12 cellular contexts compared by ENCODE assay signal in the genomic region with DNA sequence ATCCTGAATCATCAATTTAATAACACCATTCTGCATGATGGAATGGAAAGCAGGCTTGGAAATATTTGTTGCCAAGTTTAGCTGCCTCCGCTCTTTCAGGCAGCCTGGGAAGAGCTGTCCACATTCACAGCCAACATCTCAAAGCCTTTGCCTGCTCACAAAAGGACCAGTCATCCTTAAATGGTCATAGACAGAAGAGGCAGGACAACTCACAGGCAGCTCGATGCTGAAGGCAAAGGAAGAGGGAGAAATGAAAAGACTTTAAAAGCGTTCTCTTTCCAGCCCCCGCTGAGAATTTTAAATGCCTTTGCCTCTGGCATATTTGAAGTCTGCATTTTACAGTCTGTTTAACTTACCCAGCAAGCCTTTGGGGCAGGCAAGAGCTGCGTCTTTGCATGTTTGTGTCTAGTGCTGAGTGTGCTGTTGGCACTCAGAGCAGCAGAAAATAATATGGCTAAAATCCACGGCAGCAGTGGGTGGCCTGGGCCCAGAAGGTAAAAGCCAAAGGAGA.
DNase-seq lines count a peak whose midpoint lies in the region; ATAC-seq, FAIRE-seq and TF ChIP-seq lines count a peak whose summit lies in the region.
"Had no signal": no experiment of that assay in that cellular context is flagged by ENCODE, and none has a peak within 500 bp of the region (broad histone marks: within the 10 kb centered on the region; RNA-seq: fewer than 3 reads in every experiment).

No MANE protein-coding gene starts in this region.

- H3K9me3 Mint-ChIP-seq in osteocyte (ENCODE audit: unreplicated experiment) (no peaks in the 10 kb centered on the region), glutamatergic neuron (ENCODE audit: unreplicated experiment) (peaks cover 3% of the 10 kb centered on the region)
- no peaks in the 10 kb centered on the region for H3K9me3 Mint-ChIP-seq in activated CD8-positive, alpha-beta memory T cell treated with anti-CD3 and anti-CD28 coated beads, Interleukin-2, amount 10 ng/mL, durations not matched to agents 7 days and 5 days (ENCODE audit: low read depth)
- H3K9me3 Mint-ChIP-seq: activated T-cell treated with anti-CD3 and anti-CD28 coated beads, Interleukin-2, amount 50 U/mL, for 4 hours had no signal

- DNase-seq in EL, result peak; percentile 30
- peak in 41 of 56 donors; percentile 8 to 76 (median 35) for DNase-seq in amygdala (lab: John Stamatoyannopoulos, UW)
- peak; percentile 43 to 53 for DNase-seq in cardiac muscle cell (ENCODE audit: low read depth in 1 of 2, low spot score in 1 of 2)
- DNase-seq in osteocyte (ENCODE audit: extremely low spot score, unreplicated experiment), result no peak
- DNase-seq in T-helper 1 cell, result no peak
- DNase-seq in activated CD8-positive, alpha-beta memory T cell treated with anti-CD3 and anti-CD28 coated beads, Interleukin-2, amount 10 ng/mL, durations not matched to agents 7 days and 5 days, result no peak
- DNase-seq in glutamatergic neuron, result no peak
- DNase-seq in GM12892 (ENCODE audit: insufficient read length), result no peak
- DNase-seq: activated T-cell treated with anti-CD3 and anti-CD28 coated beads, Interleukin-2, amount 50 U/mL, for 4 hours; NCI-H1436 treated with DMSO at 0.1 percent for 48 hours had no signal

- H3K36me3 Mint-ChIP-seq in osteocyte (ENCODE audit: unreplicated experiment) (no peaks in the 10 kb centered on the region), glutamatergic neuron (ENCODE audit: unreplicated experiment) (no peaks in the 10 kb centered on the region)
- no peaks in the 10 kb centered on the region for H3K36me3 Mint-ChIP-seq in activated CD8-positive, alpha-beta memory T cell treated with anti-CD3 and anti-CD28 coated beads, Interleukin-2, amount 10 ng/mL, durations not matched to agents 7 days and 5 days

- H3K27ac Mint-ChIP-seq in osteocyte (ENCODE audit: unreplicated experiment), result peak overlapping the region; percentile 79
- H3K27ac Mint-ChIP-seq in activated CD8-positive, alpha-beta memory T cell treated with anti-CD3 and anti-CD28 coated beads, Interleukin-2, amount 10 ng/mL, durations not matched to agents 7 days and 5 days, result no peak overlapping the region
- H3K27ac Mint-ChIP-seq in glutamatergic neuron (ENCODE audit: unreplicated experiment), result no peak overlapping the region

- H3K4me1 ChIP-seq in cardiac muscle cell (ENCODE audit: low read depth), result no peaks in the 10 kb centered on the region

- H3K27me3 Mint-ChIP-seq in osteocyte (ENCODE audit: unreplicated experiment) (peaks cover 6% of the 10 kb centered on the region), glutamatergic neuron (ENCODE audit: unreplicated experiment) (no peaks in the 10 kb centered on the region)
- peaks cover 36% of the 10 kb centered on the region for H3K27me3 Mint-ChIP-seq in activated CD8-positive, alpha-beta memory T cell treated with anti-CD3 and anti-CD28 coated beads, Interleukin-2, amount 10 ng/mL, durations not matched to agents 7 days and 5 days

- H3K27me3 ChIP-seq in cardiac muscle cell, result no peaks in the 10 kb centered on the region

- FAIRE-seq in GM12892 (lab: Jason Lieb, UNC), result no peak
- FAIRE-seq: GM19239, urothelium cell line had no signal

- CTCF ChIA-PET in activated CD8-positive, alpha-beta memory T cell treated with anti-CD3 and anti-CD28 coated beads, Interleukin-2, amount 10 ng/mL, durations not matched to agents 7 days and 5 days (lab: Charles Lee), result interaction anchor here (0.6 kb wide), 1 partner anchor 8 kb away, joined by 3 read pairs; no protein-coding TSS in a partner anchor

- H3K4me1 Mint-ChIP-seq in osteocyte (ENCODE audit: unreplicated experiment), result peaks cover 33% of the 10 kb centered on the region
- no peaks in the 10 kb centered on the region for H3K4me1 Mint-ChIP-seq in activated CD8-positive, alpha-beta memory T cell treated with anti-CD3 and anti-CD28 coated beads, Interleukin-2, amount 10 ng/mL, durations not matched to agents 7 days and 5 days
- peaks cover 8% of the 10 kb centered on the region for H3K4me1 Mint-ChIP-seq in glutamatergic neuron (ENCODE audit: low read depth, unreplicated experiment)

- no peak for TF ChIP-seq POLR2A in GM12892 (IDR thresholded peaks at IDR 0.05; ENCODE audit: low read depth, low read length)

- H3K27ac ChIP-seq in cardiac muscle cell, result peak overlapping the region; percentile 1

- no peaks in the 10 kb centered on the region for H3K9me3 ChIP-seq in cardiac muscle cell (ENCODE audit: low read depth)

- H3K4me3 Mint-ChIP-seq in osteocyte (ENCODE audit: unreplicated experiment) (no peak overlapping the region), glutamatergic neuron (ENCODE audit: unreplicated experiment) (no peak overlapping the region)
- no peak overlapping the region for H3K4me3 Mint-ChIP-seq in activated CD8-positive, alpha-beta memory T cell treated with anti-CD3 and anti-CD28 coated beads, Interleukin-2, amount 10 ng/mL, durations not matched to agents 7 days and 5 days
- H3K4me3 Mint-ChIP-seq: activated T-cell treated with anti-CD3 and anti-CD28 coated beads, Interleukin-2, amount 50 U/mL, for 4 hours had no signal

- no peaks in the 10 kb centered on the region for H3K36me3 ChIP-seq in cardiac muscle cell

- no peak for ATAC-seq in activated CD8-positive, alpha-beta memory T cell treated with anti-CD3 and anti-CD28 coated beads, Interleukin-2, amount 10 ng/mL, durations not matched to agents 7 days and 5 days
- ATAC-seq: activated T-cell treated with anti-CD3 and anti-CD28 coated beads, Interleukin-2, amount 50 U/mL, for 4 hours had no signal

- TF ChIP-seq CTCF in cardiac muscle cell (IDR thresholded peaks at IDR 0.05; ENCODE audit: low read depth, low read length) (no peak), osteocyte (IDR thresholded peaks at IDR 0.05) (no peak), glutamatergic neuron (IDR thresholded peaks at IDR 0.05; ENCODE audit: partially characterized antibody, unreplicated experiment) (no peak)

- H3K4me3 ChIP-seq in cardiac muscle cell, result no peak overlapping the region

Comparison
In these comparisons a context has a peak if more than half of its experiments do, and no peak if none do; other contexts are left out.
1. DNase-seq: peak in EL (single experiment), amygdala (41 of 56) and cardiac muscle cell (2 of 2); none in osteocyte (single experiment), T-helper 1 cell (0 of 5), activated CD8-positive, alpha-beta memory T cell treated with anti-CD3 and anti-CD28 coated beads, Interleukin-2, amount 10 ng/mL, durations not matched to agents 7 days and 5 days (single experiment), glutamatergic neuron (single experiment) and GM12892 (single experiment).